1 cellular context compared by ENCODE assay signal in the genomic region with DNA sequence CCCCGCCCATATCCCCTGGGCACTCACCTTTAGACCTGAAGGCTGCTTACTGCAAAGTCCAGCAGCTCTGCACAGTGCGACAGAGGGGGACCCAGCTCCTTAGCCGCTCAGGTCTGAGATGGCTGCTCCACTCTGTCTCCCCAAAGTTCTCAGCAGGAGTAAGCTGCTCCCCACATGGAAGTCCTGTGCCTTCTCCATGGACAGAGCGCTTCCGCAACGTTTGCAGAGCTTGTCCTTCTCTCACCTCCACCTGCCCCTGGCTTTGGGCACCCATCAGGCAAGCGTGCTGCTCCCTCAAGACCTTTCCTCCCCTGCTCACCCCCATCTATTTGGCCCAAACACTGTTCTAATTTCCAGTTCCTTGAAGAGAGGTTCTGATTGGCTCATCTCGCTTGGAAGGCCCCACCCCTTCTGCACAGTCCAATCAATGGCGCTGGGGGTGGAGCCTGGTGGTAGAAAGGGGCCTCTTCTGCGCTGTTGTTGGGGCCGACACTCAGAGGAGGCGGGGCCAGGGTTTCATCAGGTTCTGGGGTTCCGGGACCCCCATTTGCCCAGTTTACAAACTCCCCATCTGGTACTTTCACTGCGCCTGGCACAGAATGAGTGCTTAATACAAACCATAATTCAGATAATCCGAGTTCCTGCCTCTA.
TF ChIP-seq lines count a peak whose summit lies in the region.

No MANE protein-coding gene starts in this region.

TF ChIP-seq in GM23338, 12 proteins besides CTCF, POLR2A, EP300 and RAD21 (continued from another document):
- TF ChIP-seq, protein P1, sequence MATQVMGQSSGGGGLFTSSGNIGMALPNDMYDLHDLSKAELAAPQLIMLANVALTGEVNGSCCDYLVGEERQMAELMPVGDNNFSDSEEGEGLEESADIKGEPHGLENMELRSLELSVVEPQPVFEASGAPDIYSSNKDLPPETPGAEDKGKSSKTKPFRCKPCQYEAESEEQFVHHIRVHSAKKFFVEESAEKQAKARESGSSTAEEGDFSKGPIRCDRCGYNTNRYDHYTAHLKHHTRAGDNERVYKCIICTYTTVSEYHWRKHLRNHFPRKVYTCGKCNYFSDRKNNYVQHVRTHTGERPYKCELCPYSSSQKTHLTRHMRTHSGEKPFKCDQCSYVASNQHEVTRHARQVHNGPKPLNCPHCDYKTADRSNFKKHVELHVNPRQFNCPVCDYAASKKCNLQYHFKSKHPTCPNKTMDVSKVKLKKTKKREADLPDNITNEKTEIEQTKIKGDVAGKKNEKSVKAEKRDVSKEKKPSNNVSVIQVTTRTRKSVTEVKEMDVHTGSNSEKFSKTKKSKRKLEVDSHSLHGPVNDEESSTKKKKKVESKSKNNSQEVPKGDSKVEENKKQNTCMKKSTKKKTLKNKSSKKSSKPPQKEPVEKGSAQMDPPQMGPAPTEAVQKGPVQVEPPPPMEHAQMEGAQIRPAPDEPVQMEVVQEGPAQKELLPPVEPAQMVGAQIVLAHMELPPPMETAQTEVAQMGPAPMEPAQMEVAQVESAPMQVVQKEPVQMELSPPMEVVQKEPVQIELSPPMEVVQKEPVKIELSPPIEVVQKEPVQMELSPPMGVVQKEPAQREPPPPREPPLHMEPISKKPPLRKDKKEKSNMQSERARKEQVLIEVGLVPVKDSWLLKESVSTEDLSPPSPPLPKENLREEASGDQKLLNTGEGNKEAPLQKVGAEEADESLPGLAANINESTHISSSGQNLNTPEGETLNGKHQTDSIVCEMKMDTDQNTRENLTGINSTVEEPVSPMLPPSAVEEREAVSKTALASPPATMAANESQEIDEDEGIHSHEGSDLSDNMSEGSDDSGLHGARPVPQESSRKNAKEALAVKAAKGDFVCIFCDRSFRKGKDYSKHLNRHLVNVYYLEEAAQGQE (IDR thresholded peaks at IDR 0.05; ENCODE audit: unreplicated experiment) = no peak
- TF ChIP-seq, protein P2, sequence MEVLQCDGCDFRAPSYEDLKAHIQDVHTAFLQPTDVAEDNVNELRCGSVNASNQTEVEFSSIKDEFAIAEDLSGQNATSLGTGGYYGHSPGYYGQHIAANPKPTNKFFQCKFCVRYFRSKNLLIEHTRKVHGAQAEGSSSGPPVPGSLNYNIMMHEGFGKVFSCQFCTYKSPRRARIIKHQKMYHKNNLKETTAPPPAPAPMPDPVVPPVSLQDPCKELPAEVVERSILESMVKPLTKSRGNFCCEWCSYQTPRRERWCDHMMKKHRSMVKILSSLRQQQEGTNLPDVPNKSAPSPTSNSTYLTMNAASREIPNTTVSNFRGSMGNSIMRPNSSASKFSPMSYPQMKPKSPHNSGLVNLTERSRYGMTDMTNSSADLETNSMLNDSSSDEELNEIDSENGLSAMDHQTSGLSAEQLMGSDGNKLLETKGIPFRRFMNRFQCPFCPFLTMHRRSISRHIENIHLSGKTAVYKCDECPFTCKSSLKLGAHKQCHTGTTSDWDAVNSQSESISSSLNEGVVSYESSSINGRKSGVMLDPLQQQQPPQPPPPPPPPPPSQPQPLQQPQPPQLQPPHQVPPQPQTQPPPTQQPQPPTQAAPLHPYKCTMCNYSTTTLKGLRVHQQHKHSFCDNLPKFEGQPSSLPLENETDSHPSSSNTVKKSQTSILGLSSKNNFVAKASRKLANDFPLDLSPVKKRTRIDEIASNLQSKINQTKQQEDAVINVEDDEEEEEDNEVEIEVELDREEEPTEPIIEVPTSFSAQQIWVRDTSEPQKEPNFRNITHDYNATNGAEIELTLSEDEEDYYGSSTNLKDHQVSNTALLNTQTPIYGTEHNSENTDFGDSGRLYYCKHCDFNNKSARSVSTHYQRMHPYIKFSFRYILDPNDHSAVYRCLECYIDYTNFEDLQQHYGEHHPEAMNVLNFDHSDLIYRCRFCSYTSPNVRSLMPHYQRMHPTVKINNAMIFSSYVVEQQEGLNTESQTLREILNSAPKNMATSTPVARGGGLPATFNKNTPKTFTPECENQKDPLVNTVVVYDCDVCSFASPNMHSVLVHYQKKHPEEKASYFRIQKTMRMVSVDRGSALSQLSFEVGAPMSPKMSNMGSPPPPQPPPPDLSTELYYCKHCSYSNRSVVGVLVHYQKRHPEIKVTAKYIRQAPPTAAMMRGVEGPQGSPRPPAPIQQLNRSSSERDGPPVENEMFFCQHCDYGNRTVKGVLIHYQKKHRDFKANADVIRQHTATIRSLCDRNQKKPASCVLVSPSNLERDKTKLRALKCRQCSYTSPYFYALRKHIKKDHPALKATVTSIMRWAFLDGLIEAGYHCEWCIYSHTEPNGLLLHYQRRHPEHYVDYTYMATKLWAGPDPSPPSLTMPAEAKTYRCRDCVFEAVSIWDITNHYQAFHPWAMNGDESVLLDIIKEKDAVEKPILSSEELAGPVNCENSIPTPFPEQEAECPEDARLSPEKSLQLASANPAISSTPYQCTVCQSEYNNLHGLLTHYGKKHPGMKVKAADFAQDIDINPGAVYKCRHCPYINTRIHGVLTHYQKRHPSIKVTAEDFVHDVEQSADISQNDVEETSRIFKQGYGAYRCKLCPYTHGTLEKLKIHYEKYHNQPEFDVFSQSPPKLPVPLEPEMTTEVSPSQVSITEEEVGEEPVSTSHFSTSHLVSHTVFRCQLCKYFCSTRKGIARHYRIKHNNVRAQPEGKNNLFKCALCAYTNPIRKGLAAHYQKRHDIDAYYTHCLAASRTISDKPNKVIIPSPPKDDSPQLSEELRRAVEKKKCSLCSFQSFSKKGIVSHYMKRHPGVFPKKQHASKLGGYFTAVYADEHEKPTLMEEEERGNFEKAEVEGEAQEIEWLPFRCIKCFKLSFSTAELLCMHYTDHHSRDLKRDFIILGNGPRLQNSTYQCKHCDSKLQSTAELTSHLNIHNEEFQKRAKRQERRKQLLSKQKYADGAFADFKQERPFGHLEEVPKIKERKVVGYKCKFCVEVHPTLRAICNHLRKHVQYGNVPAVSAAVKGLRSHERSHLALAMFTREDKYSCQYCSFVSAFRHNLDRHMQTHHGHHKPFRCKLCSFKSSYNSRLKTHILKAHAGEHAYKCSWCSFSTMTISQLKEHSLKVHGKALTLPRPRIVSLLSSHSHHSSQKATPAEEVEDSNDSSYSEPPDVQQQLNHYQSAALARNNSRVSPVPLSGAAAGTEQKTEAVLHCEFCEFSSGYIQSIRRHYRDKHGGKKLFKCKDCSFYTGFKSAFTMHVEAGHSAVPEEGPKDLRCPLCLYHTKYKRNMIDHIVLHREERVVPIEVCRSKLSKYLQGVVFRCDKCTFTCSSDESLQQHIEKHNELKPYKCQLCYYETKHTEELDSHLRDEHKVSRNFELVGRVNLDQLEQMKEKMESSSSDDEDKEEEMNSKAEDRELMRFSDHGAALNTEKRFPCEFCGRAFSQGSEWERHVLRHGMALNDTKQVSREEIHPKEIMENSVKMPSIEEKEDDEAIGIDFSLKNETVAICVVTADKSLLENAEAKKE (CRISPR knock-in tag; IDR thresholded peaks at IDR 0.05) = no peak
- TF ChIP-seq JUNB (IDR thresholded peaks at IDR 0.05; ENCODE audit: unreplicated experiment) (no peak), NANOG (IDR thresholded peaks at IDR 0.05; ENCODE audit: borderline replicate concordance) (no peak), STAT1 (IDR thresholded peaks at IDR 0.05; ENCODE audit: unreplicated experiment) (no peak), EZH2phosphoT487 (IDR thresholded peaks at IDR 0.05; ENCODE audit: unreplicated experiment) (no peak), ZNF114 (CRISPR knock-in tag; IDR thresholded peaks at IDR 0.05) (no peak), ETS1 (IDR thresholded peaks at IDR 0.05) (no peak), CREB1 (CRISPR knock-in tag; IDR thresholded peaks at IDR 0.05; ENCODE audit: low read depth) (no peak)
TF ChIP-seq in GM23338: peak in this region for 0.
